ENCODE assay signal across 8 cellular contexts in genomic region chr15:76059320-76060097, GRCh38. TPM values are rescaled to one million over a fixed set of nuclear protein-coding genes. Genes with fewer than 3 reads are reported as not detected.
A peak's percentile ranks its signal among the peaks of the same experiment; 100 is the strongest.
DNase-seq lines count a peak whose midpoint lies in the region.

Gene TMEM266 (plus strand): TSS chr15:76059985. CDS start chr15:76134264, 74,279 bp downstream.

- in situ Hi-C loops in HAP-1 (cut with MboI; ENCODE audit: low sequenced_read_pairs), result loop anchor here (5.0 kb wide), 1 partner anchor 78 kb away; no protein-coding TSS in a partner anchor
- in situ Hi-C loops in T47D (cut with HindIII; ENCODE audit: low pct_unique_long_range_greater_than_20kb, low sequenced_read_pairs), result no loop called here

- DNase-seq in COLO829 (ENCODE audit: low spot score), result peak; percentile 13
- peak; percentile 78 to 84 for DNase-seq in HAP-1 (ENCODE audit: low spot score in 2 of 2)
- DNase-seq in RPMI7951 (ENCODE audit: low read depth), result peak; percentile 21
- peak; percentile 62 to 78 for DNase-seq in T47D (ENCODE audit: low read depth in 1 of 2, low spot score in 1 of 2)
- DNase-seq in iris pigment epithelial cell (ENCODE audit: low read depth), result peak; percentile 16
- DNase-seq in DMS153 (lab: John Stamatoyannopoulos, UW), result no peak
- no peak for DNase-seq in NK-92 (lab: John Stamatoyannopoulos, UW; ENCODE audit: unreplicated experiment)

- H3K27me3 ChIP-seq in HAP-1 (ENCODE audit: low read depth) (peaks cover 33% of the 10 kb centered on the region), skeletal muscle tissue (ENCODE audit: control insufficient read depth in 3 of 3, insufficient read depth in 3 of 3, low read length in 3 of 3) (peaks cover 0 to 13% (median 6%) of the 10 kb centered on the region in 3 donors)

- H3K9me3 ChIP-seq in HAP-1 (no peaks in the 10 kb centered on the region), skeletal muscle tissue (ENCODE audit: control insufficient read depth in 3 of 3, low read length in 3 of 3) (no peaks in the 10 kb centered on the region)

- no peaks in the 10 kb centered on the region for H3K36me3 ChIP-seq in HAP-1 (replicated peaks)
- H3K36me3 ChIP-seq in skeletal muscle tissue (ENCODE audit: control insufficient read depth in 3 of 3, insufficient read depth in 3 of 3, low read length in 3 of 3), result no peaks in the 10 kb centered on the region

- H3K4me3 ChIP-seq in HAP-1 (peak within 1 kb of the TSS; percentile 53), skeletal muscle tissue (ENCODE audit: low read length in 3 of 3) (peak within 1 kb of the TSS; percentile 72 to 82 (median 79))

- peak within 1 kb of the TSS; percentile 23 for H3K27ac ChIP-seq in skeletal muscle tissue (ENCODE audit: low read depth, low read length)

- H3K9ac ChIP-seq in skeletal muscle tissue (ENCODE audit: low read depth in 1 of 3, low read length in 3 of 3), result peak within 1 kb of the TSS; percentile 60 to 84 (median 83)

- H3K4me1 ChIP-seq in HAP-1, result peaks cover 7% of the 10 kb centered on the region
- H3K4me1 ChIP-seq in skeletal muscle tissue (ENCODE audit: control insufficient read depth in 3 of 3, insufficient read depth in 3 of 3, low read length in 3 of 3), result peaks cover 17 to 42% (median 21%) of the 10 kb centered on the region in 3 donors

RNA-seq across cellular contexts. Expression of gene TMEM266, which starts in this region (rescaled TPM):
- total RNA-seq in RPMI7951 (2014; rRNA removed; shearing (Covaris generic)), result not detected in 2 replicates
- not detected for total RNA-seq in skeletal muscle tissue

Comparison
In these comparisons a context has a peak if more than half of its experiments do, and no peak if none do; other contexts are left out.
1. Peak in DNase-seq in RPMI7951; RNA of the gene not detected or under 1 TPM.
2. DNase-seq: peak in COLO829 (single experiment), HAP-1 (2 of 2), T47D (2 of 2) and iris pigment epithelial cell (single experiment); none in DMS153 (single experiment) and NK-92 (single experiment).